In genomic region chr4:183392377-183392776, GRCh38 we compare ENCODE assay signal across 20 cellular contexts. TPM values are rescaled to one million over a fixed set of nuclear protein-coding genes. Genes with fewer than 3 reads are reported as not detected.
DNase-seq lines count a peak whose midpoint lies in the region; ATAC-seq and TF ChIP-seq lines count a peak whose summit lies in the region.
"Had no signal": no experiment of that assay in that cellular context is flagged by ENCODE, and none has a peak within 500 bp of the region (broad histone marks: within the 10 kb centered on the region; RNA-seq: fewer than 3 reads in every experiment).

No MANE protein-coding gene starts in this region.

- peaks cover 13% of the 10 kb centered on the region for H3K27me3 Mint-ChIP-seq in activated CD8-positive, alpha-beta T cell treated with anti-CD3 and anti-CD28 coated beads, Interleukin-2, amount 10 ng/mL, durations not matched to agents 7 days and 5 days (ENCODE audit: low read depth)
- peaks cover 5% of the 10 kb centered on the region for H3K27me3 Mint-ChIP-seq in nephron progenitor cell (ENCODE audit: low read depth, poor library complexity)
- H3K27me3 Mint-ChIP-seq: activated naive CD8-positive, alpha-beta T cell had no signal

- CTCF ChIA-PET in activated CD8-positive, alpha-beta T cell treated with anti-CD3 and anti-CD28 coated beads, Interleukin-2, amount 10 ng/mL, durations not matched to agents 7 days and 5 days (lab: Charles Lee) = interaction anchor here (0.9 kb wide), 1 partner anchor 18 kb away, joined by 3 read pairs; no protein-coding TSS in a partner anchor

- DNase-seq in Ammon's horn (ENCODE audit: low spot score) = peak; percentile 21
- DNase-seq in NOMO-1 treated with dmso at 0.1 percent for 144 hours (lab: John Stamatoyannopoulos, UW; ENCODE audit: unreplicated experiment) = peak; percentile 42
- DNase-seq in activated CD8-positive, alpha-beta T cell treated with anti-CD3 and anti-CD28 coated beads, Interleukin-2, amount 10 ng/mL, durations not matched to agents 7 days and 5 days = no peak
- no peak for DNase-seq in activated CD4-positive, alpha-beta T cell treated with anti-CD3 and anti-CD28 coated beads for 1 hour
- DNase-seq in Right ventricle myocardium inferior (ENCODE audit: missing footprints) = no peak
- DNase-seq in nephron progenitor cell = no peak
- DNase-seq: activated CD4-positive, alpha-beta T cell treated with anti-CD3 and anti-CD28 coated beads, Interleukin-2, amount 50 U/mL, for 1 hour; activated CD8-positive, alpha-beta memory T cell treated with anti-CD3 and anti-CD28 coated beads, Interleukin-2, amount 50 U/mL, for 4 hours; Calu3; effector memory CD4-positive, alpha-beta T cell; immature natural killer cell; NCI-H1417; psoas muscle; SHP77 had no signal

- intact Hi-C loops in Right ventricle myocardium inferior (cut with DNase I) = no loop called here

- no peak overlapping the region for H3K27ac Mint-ChIP-seq in activated CD8-positive, alpha-beta T cell treated with anti-CD3 and anti-CD28 coated beads, Interleukin-2, amount 10 ng/mL, durations not matched to agents 7 days and 5 days
- H3K27ac Mint-ChIP-seq in nephron progenitor cell = no peak overlapping the region
- H3K27ac Mint-ChIP-seq: activated naive CD8-positive, alpha-beta T cell; activated T-helper 17 cell treated with anti-CD3 and anti-CD28 coated beads, Interleukin-2, amount 50 U/mL, for 72 hours; immature natural killer cell; T-helper 1 cell treated with Interleukin-12 subunit alpha and Interleukin-12 subunit beta and Interleukin-4 antibody, amounts not matched to agents 30 μg/mL and 1 μg/mL, for 36 hours had no signal

- no peaks in the 10 kb centered on the region for H3K36me3 Mint-ChIP-seq in activated CD8-positive, alpha-beta T cell treated with anti-CD3 and anti-CD28 coated beads, Interleukin-2, amount 10 ng/mL, durations not matched to agents 7 days and 5 days (ENCODE audit: low read depth)
- H3K36me3 Mint-ChIP-seq in nephron progenitor cell (ENCODE audit: low read depth) = no peaks in the 10 kb centered on the region
- H3K36me3 Mint-ChIP-seq: activated naive CD8-positive, alpha-beta T cell; immature natural killer cell had no signal

- POLR2A ChIA-PET in activated CD8-positive, alpha-beta T cell treated with anti-CD3 and anti-CD28 coated beads, Interleukin-2, amount 10 ng/mL, durations not matched to agents 7 days and 5 days (lab: Charles Lee) = no interaction called here

- ATAC-seq in GM18867 (IDR thresholded peaks at IDR 0.05; ENCODE audit: unreplicated experiment) (peak; percentile 36), HG03025 (IDR thresholded peaks at IDR 0.05; ENCODE audit: low FRiP score, unreplicated experiment) (no peak), Right ventricle myocardium inferior (no peak)
- ATAC-seq in activated CD8-positive, alpha-beta T cell treated with anti-CD3 and anti-CD28 coated beads, Interleukin-2, amount 10 ng/mL, durations not matched to agents 7 days and 5 days = peak; percentile 65
- ATAC-seq: A549; activated T-helper 17 cell treated with anti-CD3 and anti-CD28 coated beads, Interleukin-2, amount 50 U/mL, for 72 hours; psoas muscle had no signal

- TF ChIP-seq CTCF in nephron progenitor cell (IDR thresholded peaks at IDR 0.05) = no peak

- peaks cover 20% of the 10 kb centered on the region for H3K4me1 Mint-ChIP-seq in activated CD8-positive, alpha-beta T cell treated with anti-CD3 and anti-CD28 coated beads, Interleukin-2, amount 10 ng/mL, durations not matched to agents 7 days and 5 days (ENCODE audit: low read depth)
- H3K4me1 Mint-ChIP-seq in nephron progenitor cell = peaks cover 47% of the 10 kb centered on the region

- H3K4me3 Mint-ChIP-seq in activated CD8-positive, alpha-beta T cell treated with anti-CD3 and anti-CD28 coated beads, Interleukin-2, amount 10 ng/mL, durations not matched to agents 7 days and 5 days = no peak overlapping the region
- no peak overlapping the region for H3K4me3 Mint-ChIP-seq in nephron progenitor cell
- H3K4me3 Mint-ChIP-seq: activated naive CD8-positive, alpha-beta T cell; activated T-helper 17 cell treated with anti-CD3 and anti-CD28 coated beads, Interleukin-2, amount 50 U/mL, for 72 hours; immature natural killer cell; T-helper 1 cell treated with Interleukin-12 subunit alpha and Interleukin-12 subunit beta and Interleukin-4 antibody, amounts not matched to agents 30 μg/mL and 1 μg/mL, for 36 hours had no signal

- H3K9me3 Mint-ChIP-seq in activated CD8-positive, alpha-beta T cell treated with anti-CD3 and anti-CD28 coated beads, Interleukin-2, amount 10 ng/mL, durations not matched to agents 7 days and 5 days (ENCODE audit: insufficient read depth) = no peaks in the 10 kb centered on the region
- no peaks in the 10 kb centered on the region for H3K9me3 Mint-ChIP-seq in nephron progenitor cell
- H3K9me3 Mint-ChIP-seq: activated T-helper 17 cell treated with anti-CD3 and anti-CD28 coated beads, Interleukin-2, amount 50 U/mL, for 72 hours; immature natural killer cell; T-helper 1 cell treated with Interleukin-12 subunit alpha and Interleukin-12 subunit beta and Interleukin-4 antibody, amounts not matched to agents 30 μg/mL and 1 μg/mL, for 36 hours had no signal

RNA-seq across cellular contexts. Expression of gene CDKN2AIP, which starts 52.1 kb away (rescaled TPM):
- total RNA-seq in activated CD8-positive, alpha-beta T cell treated with anti-CD3 and anti-CD28 coated beads, Interleukin-2, amount 10 ng/mL, durations not matched to agents 7 days and 5 days = 10 to 100 TPM; 27.6 to 30.2 TPM
- total RNA-seq in Right ventricle myocardium inferior = 10.6 TPM

Comparison
In these comparisons a context has a peak if more than half of its experiments do, and no peak if none do; other contexts are left out.
1. DNase-seq: peak in Ammon's horn (single experiment) and NOMO-1 treated with dmso at 0.1 percent for 144 hours (single experiment); none in activated CD8-positive, alpha-beta T cell treated with anti-CD3 and anti-CD28 coated beads, Interleukin-2, amount 10 ng/mL, durations not matched to agents 7 days and 5 days (single experiment), activated CD4-positive, alpha-beta T cell treated with anti-CD3 and anti-CD28 coated beads for 1 hour (single experiment), Right ventricle myocardium inferior (single experiment) and nephron progenitor cell (single experiment).
2. ATAC-seq: peak in GM18867 (single experiment) and activated CD8-positive, alpha-beta T cell treated with anti-CD3 and anti-CD28 coated beads, Interleukin-2, amount 10 ng/mL, durations not matched to agents 7 days and 5 days (single experiment); none in HG03025 (single experiment) and Right ventricle myocardium inferior (single experiment).